ENCODE assay signal across 8 cellular contexts in genomic region chr7:101743241-101743994, GRCh38.
DNase-seq lines count a peak whose midpoint lies in the region; ATAC-seq, FAIRE-seq and TF ChIP-seq lines count a peak whose summit lies in the region.

No MANE protein-coding gene starts in this region.

- peak; percentile 64 for FAIRE-seq in GM12891 (lab: Jason Lieb, UNC)

- H3K36me3 ChIP-seq in right lobe of liver, result no peaks in the 10 kb centered on the region

- peak; percentile 30 to 61 (median 54) for TF ChIP-seq CTCF in right lobe of liver (IDR thresholded peaks at IDR 0.05)

- intact Hi-C loops in right lobe of liver (cut with DNase I), result loop anchor here in 1 of 2 donors (5.0 kb wide), 1 partner anchor 59 kb away; no protein-coding TSS in a partner anchor

- H3K27me3 ChIP-seq in right lobe of liver, result no peaks in the 10 kb centered on the region

- H3K27ac ChIP-seq in right lobe of liver, result no peak overlapping the region

- peak; percentile 58 for DNase-seq in GM12891 (ENCODE audit: insufficient read length, low spot score)
- DNase-seq in NCI-H2029 treated with DMSO at 0.1 percent for 48 hours (lab: John Stamatoyannopoulos, UW), result peak; percentile 17
- peak; percentile 18 for DNase-seq in activated CD4-positive, CD25-positive, alpha-beta regulatory T cell treated with anti-CD3 and anti-CD28 coated beads, Interleukin-2, amount 50 U/mL, for 16 hours (ENCODE audit: low read depth, low spot score)
- peak; percentile 30 for DNase-seq in cerebellar cortex (ENCODE audit: low spot score)
- peak in 2 of 3 donors; percentile 52 to 63 for DNase-seq in right lobe of liver
- peak; percentile 14 to 53 (median 28) for DNase-seq in stimulated activated CD4-positive, alpha-beta T cell treated with anti-CD3 and anti-CD28 coated beads, TNF-alpha, amount 100 ng/mL, for 24 hours (ENCODE audit: low read depth in 3 of 3)
- no peak for DNase-seq in pons (ENCODE audit: low spot score)

- TF ChIP-seq POLR2A in GM12891 (IDR thresholded peaks at IDR 0.05; ENCODE audit: low read depth, low read length), result no peak
- no peak for TF ChIP-seq POLR2A in right lobe of liver (IDR thresholded peaks at IDR 0.05)

- WGBS in right lobe of liver (ENCODE audit: insufficient coverage, low coverage, low lambda C conversion rate, missing lambda C conversion rate), result under 1% methylated on average over 51 of the region's 60 CpGs

- ATAC-seq in right lobe of liver (peak; percentile 51 to 78 (median 69)), HG02852 (IDR thresholded peaks at IDR 0.05; ENCODE audit: unreplicated experiment) (no peak)

- peak overlapping the region; percentile 31 to 50 (median 37) for H3K4me3 ChIP-seq in right lobe of liver

- peaks cover 0 to 6% (median 0%) of the 10 kb centered on the region in 4 donors for H3K4me1 ChIP-seq in right lobe of liver

- H3K9me3 ChIP-seq in right lobe of liver, result no peaks in the 10 kb centered on the region

TF ChIP-seq in GM12891, 5 proteins besides CTCF, POLR2A, EP300 and RAD21:
- TF ChIP-seq SPI1 (IDR thresholded peaks at IDR 0.05; ENCODE audit: low read depth, low read length) (no peak), POLR2AphosphoS5 (IDR thresholded peaks at IDR 0.05; ENCODE audit: low read depth, low read length) (no peak), TAF1 (IDR thresholded peaks at IDR 0.05; ENCODE audit: low read depth, low read length) (no peak), POU2F2 (IDR thresholded peaks at IDR 0.05; ENCODE audit: low read depth, low read length) (no peak), PAX5 (IDR thresholded peaks at IDR 0.05; ENCODE audit: insufficient read depth, low read length, severe bottlenecking) (no peak)
